In genomic region chr4:25368315-25368714, GRCh38 we compare ENCODE assay signal across 21 cellular contexts. TPM values are rescaled to one million over a fixed set of nuclear protein-coding genes. Genes with fewer than 3 reads are reported as not detected.
DNase-seq lines count a peak whose midpoint lies in the region; TF ChIP-seq lines count a peak whose summit lies in the region.
"Had no signal": no experiment of that assay in that cellular context is flagged by ENCODE, and none has a peak within 500 bp of the region (broad histone marks: within the 10 kb centered on the region; RNA-seq: fewer than 3 reads in every experiment).

No MANE protein-coding gene starts in this region.

- no peak overlapping the region for H4K8ac ChIP-seq in mesenchymal stem cell (ENCODE audit: low read length)

- peak overlapping the region; percentile 9 for H3K9ac ChIP-seq in mesenchymal stem cell (ENCODE audit: low read length)
- H3K9ac ChIP-seq: GM23248 had no signal

- H3K4me1 ChIP-seq in mesenchymal stem cell (ENCODE audit: control insufficient read depth, insufficient read depth, low read depth, low read length), result no peaks in the 10 kb centered on the region

- H2BK120ac ChIP-seq in mesenchymal stem cell (ENCODE audit: low read depth, low read length), result no peak overlapping the region

- no peak overlapping the region for H3K18ac ChIP-seq in mesenchymal stem cell (ENCODE audit: low read depth in 1 of 2, low read length in 2 of 2)

- H3K14ac ChIP-seq in mesenchymal stem cell (ENCODE audit: low read length in 2 of 2), result no peak overlapping the region

- H3K23ac ChIP-seq in mesenchymal stem cell (ENCODE audit: low read length in 2 of 2), result no peak overlapping the region

- H3K9me3 ChIP-seq in mesenchymal stem cell (ENCODE audit: control insufficient read depth, low read length), result no peaks in the 10 kb centered on the region

- H2BK5ac ChIP-seq in mesenchymal stem cell (ENCODE audit: low read depth, low read length, poor library complexity, severe bottlenecking), result no peak overlapping the region

- H3K27me3 ChIP-seq in mesenchymal stem cell (ENCODE audit: control insufficient read depth in 1 of 2, insufficient read depth in 1 of 2, low read length in 2 of 2), result no peaks in the 10 kb centered on the region

- no peak overlapping the region for H2AFZ ChIP-seq in mesenchymal stem cell (ENCODE audit: low read depth, low read length)
- H2AFZ ChIP-seq: GM23248 had no signal

- H3K27ac ChIP-seq in mesenchymal stem cell (ENCODE audit: low read length, poor library complexity, severe bottlenecking), result no peak overlapping the region
- H3K27ac ChIP-seq: GM23248, RWPE1 had no signal

- H3K79me1 ChIP-seq in mesenchymal stem cell (replicated peaks; ENCODE audit: low read length, poor library complexity, severe bottlenecking), result peaks cover 3% of the 10 kb centered on the region

- H2AK5ac ChIP-seq in mesenchymal stem cell (ENCODE audit: low read length, severe bottlenecking), result no peak overlapping the region

- no peak overlapping the region for H3K4me2 ChIP-seq in mesenchymal stem cell (ENCODE audit: low read length, poor library complexity, severe bottlenecking)

- H4K91ac ChIP-seq in mesenchymal stem cell (ENCODE audit: low read length), result no peak overlapping the region

- H3K4ac ChIP-seq in mesenchymal stem cell (ENCODE audit: low read depth in 1 of 2, low read length in 2 of 2), result no peak overlapping the region

- H3K36me3 ChIP-seq in mesenchymal stem cell (ENCODE audit: control insufficient read depth in 1 of 2, insufficient read depth in 2 of 2, low read depth in 1 of 2, low read length in 2 of 2), result peaks cover 0 to 42% of the 10 kb centered on the region in 2 experiments

- no peak for TF ChIP-seq CTCF in fibroblast of pulmonary artery (IDR thresholded peaks at IDR 0.05; ENCODE audit: low read length, missing control alignments)

- H3K4me3 ChIP-seq in fibroblast of pulmonary artery (replicated peaks; ENCODE audit: low read depth, low read length) (no peak overlapping the region), mesenchymal stem cell (ENCODE audit: insufficient read depth in 1 of 2, low read depth in 1 of 2, low read length in 2 of 2) (no peak overlapping the region)
- H3K4me3 ChIP-seq: GM23248 had no signal

- no peak overlapping the region for H2BK12ac ChIP-seq in mesenchymal stem cell (ENCODE audit: low read length in 2 of 2)

- WGBS in mesenchymal stem cell, result 42% methylated on average over 5 of the region's 6 CpGs

- DNase-seq in amniotic epithelial cell (ENCODE audit: low read depth), result peak; percentile 70
- peak; percentile 5 for DNase-seq in fibroblast of pulmonary artery (ENCODE audit: low read depth)
- DNase-seq in mesenchymal stem cell, result no peak
- no peak for DNase-seq in COLO668 (lab: John Stamatoyannopoulos, UW; ENCODE audit: unreplicated experiment)
- DNase-seq in stimulated activated CD4-positive, alpha-beta T cell treated with anti-CD3 and anti-CD28 coated beads, Interleukin-1b, Interleukin-23, amount 100 ng/mL, for 48 hours, result no peak
- no peak for DNase-seq in NCI-H1436 treated with DMSO at 0.1 percent for 48 hours (lab: John Stamatoyannopoulos, UW)
- DNase-seq in DMS79 treated with DMSO at 0.1 percent for 48 hours (lab: John Stamatoyannopoulos, UW), result no peak
- DNase-seq: CD4-positive, CD25-positive, alpha-beta regulatory T cell; COR-L47; DMS79; GM23248; H9; NCI-H1105; NCI-H2081; NCI-H2171; NCI-H345; NCI-H524; NCI-H774; NK-92 treated with Interleukin-12 subunit alpha and Interleukin-12 subunit beta, amount 100 ng/mL, for 24 hours; SIG-M5 had no signal

- no peak overlapping the region for H2BK15ac ChIP-seq in mesenchymal stem cell (ENCODE audit: low read depth, poor library complexity, severe bottlenecking)

RNA-seq across cellular contexts. Expression of gene ANAPC4, which starts 8.7 kb away (rescaled TPM):
- polyA plus RNA-seq in mesenchymal stem cell (2013, experiment 1 of 2), result 12.7 TPM
- 12.7 TPM for polyA plus RNA-seq in mesenchymal stem cell (2013, experiment 2 of 2)

RNA-seq across cellular contexts. Expression of gene ZCCHC4, which starts 55.7 kb away (rescaled TPM):
- 5.6 TPM for polyA plus RNA-seq in mesenchymal stem cell (2013, experiment 1 of 2)
- 5.5 TPM for polyA plus RNA-seq in mesenchymal stem cell (2013, experiment 2 of 2)

Comparison
In these comparisons a context has a peak if more than half of its experiments do, and no peak if none do; other contexts are left out.
1. DNase-seq: peak in amniotic epithelial cell (single experiment) and fibroblast of pulmonary artery (single experiment); none in mesenchymal stem cell (single experiment), COLO668 (single experiment), stimulated activated CD4-positive, alpha-beta T cell treated with anti-CD3 and anti-CD28 coated beads, Interleukin-1b, Interleukin-23, amount 100 ng/mL, for 48 hours (single experiment), NCI-H1436 treated with DMSO at 0.1 percent for 48 hours (single experiment) and DMS79 treated with DMSO at 0.1 percent for 48 hours (single experiment).